In genomic region chr1:168085401-168085872, GRCh38 we compare ENCODE assay signal across 11 cellular contexts. TPM values are rescaled to one million over a fixed set of nuclear protein-coding genes. Genes with fewer than 3 reads are reported as not detected.
A peak's percentile ranks its signal among the peaks of the same experiment; 100 is the strongest.
DNase-seq lines count a peak whose midpoint lies in the region; ATAC-seq and TF ChIP-seq lines count a peak whose summit lies in the region.
"Had no signal": no experiment of that assay in that cellular context is flagged by ENCODE, and none has a peak within 500 bp of the region (broad histone marks: within the 10 kb centered on the region; RNA-seq: fewer than 3 reads in every experiment).

No MANE protein-coding gene starts in this region.

- ATAC-seq in Right ventricle myocardium inferior: peak; percentile 81
- ATAC-seq in right cardiac atrium: peak; percentile 68 to 80
- ATAC-seq in aorta (ENCODE audit: low FRiP score): peak; percentile 75
- no peak for ATAC-seq in HG02970 (IDR thresholded peaks at IDR 0.05; ENCODE audit: low FRiP score, unreplicated experiment)

- TF ChIP-seq CTCF in prostate gland (IDR thresholded peaks at IDR 0.05): no peak

- H3K4me3 ChIP-seq in right cardiac atrium (ENCODE audit: low read length) (no peak overlapping the region), prostate gland (no peak overlapping the region), aorta (ENCODE audit: low read length in 2 of 2) (no peak overlapping the region)
- H3K4me3 ChIP-seq: GM23338 had no signal

- H3K36me3 ChIP-seq in prostate gland: no peaks in the 10 kb centered on the region
- H3K36me3 ChIP-seq in aorta (ENCODE audit: control insufficient read depth in 1 of 2, insufficient read depth in 2 of 2, low read length in 1 of 2): no peaks in the 10 kb centered on the region

- H3K27me3 ChIP-seq in right cardiac atrium (ENCODE audit: control insufficient read depth, insufficient read depth): no peaks in the 10 kb centered on the region
- no peaks in the 10 kb centered on the region for H3K27me3 ChIP-seq in prostate gland (replicated peaks; ENCODE audit: insufficient read depth)
- no peaks in the 10 kb centered on the region for H3K27me3 ChIP-seq in aorta (ENCODE audit: control insufficient read depth in 1 of 2, insufficient read depth in 2 of 2, low read length in 1 of 2)

- H3K27ac ChIP-seq in right cardiac atrium (ENCODE audit: low read length): peak overlapping the region; percentile 74
- peak overlapping the region; percentile 40 to 60 for H3K27ac ChIP-seq in prostate gland
- H3K27ac ChIP-seq in aorta (ENCODE audit: low read depth in 1 of 2, low read length in 2 of 2): peak overlapping the region; percentile 2 to 25

- H3K4me1 ChIP-seq in right cardiac atrium (ENCODE audit: control insufficient read depth, insufficient read depth, low read length) (peaks cover 11% of the 10 kb centered on the region), prostate gland (replicated peaks) (no peaks in the 10 kb centered on the region), aorta (ENCODE audit: control insufficient read depth in 1 of 2, insufficient read depth in 2 of 2, low read length in 2 of 2) (peaks cover 0 to 1% of the 10 kb centered on the region in 2 donors)

- DNase-seq in Right ventricle myocardium inferior (ENCODE audit: missing footprints): peak; percentile 87
- no peak for DNase-seq in cardiac septum (ENCODE audit: low spot score)
- peak; percentile 80 to 94 (median 93) for DNase-seq in right cardiac atrium
- DNase-seq in prostate gland (ENCODE audit: low spot score): peak; percentile 34
- peak in 1 of 2 donors; percentile 71 for DNase-seq in aorta
- DNase-seq in NCI-H82 treated with DMSO at 0.1 percent for 48 hours (lab: John Stamatoyannopoulos, UW; ENCODE audit: unreplicated experiment): no peak
- no peak for DNase-seq in dedifferentiated amniotic fluid mesenchymal stem cell (ENCODE audit: extremely low spot score)
- DNase-seq: NCI-H1417 treated with DMSO at 0.1 percent for 48 hours had no signal

- no peak for TF ChIP-seq POLR2A in prostate gland (IDR thresholded peaks at IDR 0.05)

- intact Hi-C loops in Right ventricle myocardium inferior (cut with DNase I): loop anchor here (2.0 to 10.0 kb wide), 3 partner anchors 51 to 291 kb away; partner anchors contain the start of genes DCAF6, GPR161 and MPC2
- intact Hi-C loops in cardiac septum (cut with DNase I): loop anchor here (10.0 kb wide), 1 partner anchor 281 kb away; no protein-coding TSS in a partner anchor
- intact Hi-C loops in right cardiac atrium (cut with DNase I): no loop called here
- intact Hi-C loops in prostate gland (cut with DNase I): no loop called here
- intact Hi-C loops in aorta (cut with DNase I): loop anchor here in 1 of 2 donors (2.0 to 10.0 kb wide), 3 partner anchors 52 to 371 kb away; partner anchors contain the start of genes DCAF6, GPR161 and MPC2

- H3K9me3 ChIP-seq in right cardiac atrium (ENCODE audit: control insufficient read depth, low read length): no peaks in the 10 kb centered on the region
- no peaks in the 10 kb centered on the region for H3K9me3 ChIP-seq in prostate gland
- H3K9me3 ChIP-seq in aorta (ENCODE audit: control insufficient read depth, low read length): no peaks in the 10 kb centered on the region

- WGBS in right cardiac atrium: 58% methylated on average over 16 of the region's 16 CpGs
- 61% methylated on average over 16 of the region's 16 CpGs for WGBS in prostate gland
- WGBS in aorta, 2 donors: 6% methylated on average over 16 of the region's 16 CpGs

RNA-seq across cellular contexts. Expression of gene GPR161, which starts 51.3 kb away (rescaled TPM):
- 3.0 TPM for total RNA-seq in Right ventricle myocardium inferior
- 3.0 TPM for total RNA-seq in cardiac septum
- total RNA-seq in right cardiac atrium: 1 to 10 TPM; 3.8 to 5.9 (median 4.9) TPM
- polyA plus RNA-seq in right cardiac atrium: 2.3 TPM
- total RNA-seq in prostate gland: 10 to 100 TPM in 1 of 2 donors, 1 to 10 TPM in 1; 4.5 to 23.3 TPM
- 10 to 100 TPM; 14.4 to 19.8 TPM for total RNA-seq in aorta
- polyA plus RNA-seq in aorta: 10 to 100 TPM in 1 of 2 donors, 1 to 10 TPM in 1; 6.0 to 13.1 TPM
- total RNA-seq: CD8-positive, alpha-beta T cell had no signal

Comparison
In these comparisons a context has a peak if more than half of its experiments do, and no peak if none do; other contexts are left out.
1. DNase-seq: peak in Right ventricle myocardium inferior (single experiment), right cardiac atrium (3 of 3) and prostate gland (single experiment); none in cardiac septum (single experiment), NCI-H82 treated with DMSO at 0.1 percent for 48 hours (single experiment) and dedifferentiated amniotic fluid mesenchymal stem cell (single experiment).
2. intact Hi-C loops: an anchor here in Right ventricle myocardium inferior (2.0 to 10.0 kb wide) and cardiac septum (10.0 kb wide); none called in right cardiac atrium and prostate gland.
3. H3K27ac ChIP-seq: peak in every context shown above with its lines; median percentile 74 in right cardiac atrium; 50 in prostate gland; 14 in aorta.